1 cellular context compared by ENCODE assay signal in the genomic region with DNA sequence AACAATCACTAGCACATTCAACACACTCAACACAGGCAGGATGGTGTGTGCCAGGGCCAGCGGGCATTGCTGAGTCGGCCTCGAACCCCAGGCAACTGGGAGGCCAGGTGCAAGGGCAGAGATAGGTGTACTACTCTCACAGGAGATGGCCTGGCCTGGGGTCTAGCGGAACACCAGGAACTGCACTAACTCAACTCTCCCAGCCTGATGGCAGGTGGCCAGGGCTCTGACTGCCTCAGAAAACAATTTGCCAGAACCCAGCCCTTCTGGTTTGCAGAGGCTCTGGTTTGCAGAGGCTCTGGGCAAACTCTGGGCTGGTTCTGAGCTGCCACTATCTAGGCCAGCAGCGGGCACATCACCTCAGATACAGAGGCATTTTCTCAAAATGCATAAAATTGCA.
TF ChIP-seq lines count a peak whose summit lies in the region.

No MANE protein-coding gene starts in this region.

TF ChIP-seq in GM23338, 12 proteins besides CTCF, POLR2A, EP300 and RAD21 (continued from another document):
- TF ChIP-seq, protein P1, sequence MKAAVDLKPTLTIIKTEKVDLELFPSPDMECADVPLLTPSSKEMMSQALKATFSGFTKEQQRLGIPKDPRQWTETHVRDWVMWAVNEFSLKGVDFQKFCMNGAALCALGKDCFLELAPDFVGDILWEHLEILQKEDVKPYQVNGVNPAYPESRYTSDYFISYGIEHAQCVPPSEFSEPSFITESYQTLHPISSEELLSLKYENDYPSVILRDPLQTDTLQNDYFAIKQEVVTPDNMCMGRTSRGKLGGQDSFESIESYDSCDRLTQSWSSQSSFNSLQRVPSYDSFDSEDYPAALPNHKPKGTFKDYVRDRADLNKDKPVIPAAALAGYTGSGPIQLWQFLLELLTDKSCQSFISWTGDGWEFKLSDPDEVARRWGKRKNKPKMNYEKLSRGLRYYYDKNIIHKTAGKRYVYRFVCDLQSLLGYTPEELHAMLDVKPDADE (IDR thresholded peaks at IDR 0.05), result no peak
- no peak for TF ChIP-seq STAT1 (IDR thresholded peaks at IDR 0.05; ENCODE audit: unreplicated experiment)
- TF ChIP-seq NANOG (IDR thresholded peaks at IDR 0.05; ENCODE audit: borderline replicate concordance), result no peak
- TF ChIP-seq ZNF331 (CRISPR knock-in tag; IDR thresholded peaks at IDR 0.05; ENCODE audit: low read depth), result no peak
- no peak for TF ChIP-seq POLR2AphosphoS5 (IDR thresholded peaks at IDR 0.05; ENCODE audit: low read depth)
- TF ChIP-seq, protein P2, sequence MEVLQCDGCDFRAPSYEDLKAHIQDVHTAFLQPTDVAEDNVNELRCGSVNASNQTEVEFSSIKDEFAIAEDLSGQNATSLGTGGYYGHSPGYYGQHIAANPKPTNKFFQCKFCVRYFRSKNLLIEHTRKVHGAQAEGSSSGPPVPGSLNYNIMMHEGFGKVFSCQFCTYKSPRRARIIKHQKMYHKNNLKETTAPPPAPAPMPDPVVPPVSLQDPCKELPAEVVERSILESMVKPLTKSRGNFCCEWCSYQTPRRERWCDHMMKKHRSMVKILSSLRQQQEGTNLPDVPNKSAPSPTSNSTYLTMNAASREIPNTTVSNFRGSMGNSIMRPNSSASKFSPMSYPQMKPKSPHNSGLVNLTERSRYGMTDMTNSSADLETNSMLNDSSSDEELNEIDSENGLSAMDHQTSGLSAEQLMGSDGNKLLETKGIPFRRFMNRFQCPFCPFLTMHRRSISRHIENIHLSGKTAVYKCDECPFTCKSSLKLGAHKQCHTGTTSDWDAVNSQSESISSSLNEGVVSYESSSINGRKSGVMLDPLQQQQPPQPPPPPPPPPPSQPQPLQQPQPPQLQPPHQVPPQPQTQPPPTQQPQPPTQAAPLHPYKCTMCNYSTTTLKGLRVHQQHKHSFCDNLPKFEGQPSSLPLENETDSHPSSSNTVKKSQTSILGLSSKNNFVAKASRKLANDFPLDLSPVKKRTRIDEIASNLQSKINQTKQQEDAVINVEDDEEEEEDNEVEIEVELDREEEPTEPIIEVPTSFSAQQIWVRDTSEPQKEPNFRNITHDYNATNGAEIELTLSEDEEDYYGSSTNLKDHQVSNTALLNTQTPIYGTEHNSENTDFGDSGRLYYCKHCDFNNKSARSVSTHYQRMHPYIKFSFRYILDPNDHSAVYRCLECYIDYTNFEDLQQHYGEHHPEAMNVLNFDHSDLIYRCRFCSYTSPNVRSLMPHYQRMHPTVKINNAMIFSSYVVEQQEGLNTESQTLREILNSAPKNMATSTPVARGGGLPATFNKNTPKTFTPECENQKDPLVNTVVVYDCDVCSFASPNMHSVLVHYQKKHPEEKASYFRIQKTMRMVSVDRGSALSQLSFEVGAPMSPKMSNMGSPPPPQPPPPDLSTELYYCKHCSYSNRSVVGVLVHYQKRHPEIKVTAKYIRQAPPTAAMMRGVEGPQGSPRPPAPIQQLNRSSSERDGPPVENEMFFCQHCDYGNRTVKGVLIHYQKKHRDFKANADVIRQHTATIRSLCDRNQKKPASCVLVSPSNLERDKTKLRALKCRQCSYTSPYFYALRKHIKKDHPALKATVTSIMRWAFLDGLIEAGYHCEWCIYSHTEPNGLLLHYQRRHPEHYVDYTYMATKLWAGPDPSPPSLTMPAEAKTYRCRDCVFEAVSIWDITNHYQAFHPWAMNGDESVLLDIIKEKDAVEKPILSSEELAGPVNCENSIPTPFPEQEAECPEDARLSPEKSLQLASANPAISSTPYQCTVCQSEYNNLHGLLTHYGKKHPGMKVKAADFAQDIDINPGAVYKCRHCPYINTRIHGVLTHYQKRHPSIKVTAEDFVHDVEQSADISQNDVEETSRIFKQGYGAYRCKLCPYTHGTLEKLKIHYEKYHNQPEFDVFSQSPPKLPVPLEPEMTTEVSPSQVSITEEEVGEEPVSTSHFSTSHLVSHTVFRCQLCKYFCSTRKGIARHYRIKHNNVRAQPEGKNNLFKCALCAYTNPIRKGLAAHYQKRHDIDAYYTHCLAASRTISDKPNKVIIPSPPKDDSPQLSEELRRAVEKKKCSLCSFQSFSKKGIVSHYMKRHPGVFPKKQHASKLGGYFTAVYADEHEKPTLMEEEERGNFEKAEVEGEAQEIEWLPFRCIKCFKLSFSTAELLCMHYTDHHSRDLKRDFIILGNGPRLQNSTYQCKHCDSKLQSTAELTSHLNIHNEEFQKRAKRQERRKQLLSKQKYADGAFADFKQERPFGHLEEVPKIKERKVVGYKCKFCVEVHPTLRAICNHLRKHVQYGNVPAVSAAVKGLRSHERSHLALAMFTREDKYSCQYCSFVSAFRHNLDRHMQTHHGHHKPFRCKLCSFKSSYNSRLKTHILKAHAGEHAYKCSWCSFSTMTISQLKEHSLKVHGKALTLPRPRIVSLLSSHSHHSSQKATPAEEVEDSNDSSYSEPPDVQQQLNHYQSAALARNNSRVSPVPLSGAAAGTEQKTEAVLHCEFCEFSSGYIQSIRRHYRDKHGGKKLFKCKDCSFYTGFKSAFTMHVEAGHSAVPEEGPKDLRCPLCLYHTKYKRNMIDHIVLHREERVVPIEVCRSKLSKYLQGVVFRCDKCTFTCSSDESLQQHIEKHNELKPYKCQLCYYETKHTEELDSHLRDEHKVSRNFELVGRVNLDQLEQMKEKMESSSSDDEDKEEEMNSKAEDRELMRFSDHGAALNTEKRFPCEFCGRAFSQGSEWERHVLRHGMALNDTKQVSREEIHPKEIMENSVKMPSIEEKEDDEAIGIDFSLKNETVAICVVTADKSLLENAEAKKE (CRISPR knock-in tag; IDR thresholded peaks at IDR 0.05), result no peak
TF ChIP-seq in GM23338: peak in this region for 0.
